In the genomic region with DNA sequence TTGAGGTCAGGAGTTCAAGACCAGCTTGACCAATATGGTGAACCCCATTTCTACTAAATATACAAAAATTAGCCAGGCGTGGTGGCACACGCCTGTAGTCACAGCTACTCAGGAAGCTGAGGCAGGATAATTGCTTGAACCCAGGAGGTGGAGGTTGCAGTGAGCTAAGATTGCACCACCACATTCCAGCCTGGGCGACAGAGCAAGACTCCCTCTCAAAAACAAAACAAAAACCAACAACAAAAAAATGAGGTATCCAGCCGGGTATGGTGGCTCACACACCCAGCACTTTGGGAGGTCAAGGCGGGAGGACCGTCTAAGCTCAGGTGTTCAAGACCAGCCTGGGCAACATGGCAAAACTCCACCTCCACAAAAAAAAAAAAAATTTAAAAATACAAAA, we compare ENCODE assay signal across 1 cellular context. TPM values are rescaled to one million over a fixed set of nuclear protein-coding genes. Genes with fewer than 3 reads are reported as not detected.
"Had no signal": no experiment of that assay in that cellular context is flagged by ENCODE, and none has a peak within 500 bp of the region (broad histone marks: within the 10 kb centered on the region; RNA-seq: fewer than 3 reads in every experiment).

No MANE protein-coding gene starts in this region.

RNA-seq across cellular contexts. Expression of gene MFSD2B, which starts 5.0 kb away (rescaled TPM):
- total RNA-seq: vagina had no signal
